ENCODE assay signal across 19 cellular contexts in genomic region chr2:168910330-168910729, GRCh38. TPM values are rescaled to one million over a fixed set of nuclear protein-coding genes. Genes with fewer than 3 reads are reported as not detected.
A peak's percentile ranks its signal among the peaks of the same experiment; 100 is the strongest.
DNase-seq lines count a peak whose midpoint lies in the region; ATAC-seq and TF ChIP-seq lines count a peak whose summit lies in the region.
"Had no signal": no experiment of that assay in that cellular context is flagged by ENCODE, and none has a peak within 500 bp of the region (broad histone marks: within the 10 kb centered on the region; RNA-seq: fewer than 3 reads in every experiment).

No MANE protein-coding gene starts in this region.

- H3K36me3 ChIP-seq in HEK293 (ENCODE audit: control insufficient read depth in 2 of 2, insufficient read depth in 1 of 2, low read length in 2 of 2) = no peaks in the 10 kb centered on the region
- H3K36me3 ChIP-seq in SK-N-MC (ENCODE audit: insufficient read depth, low read length) = no peaks in the 10 kb centered on the region

- H3K9ac ChIP-seq in SK-N-MC (ENCODE audit: insufficient read length) = no peak overlapping the region

- no peaks in the 10 kb centered on the region for H3K9me3 ChIP-seq in HEK293 (ENCODE audit: control insufficient read depth, insufficient read depth, low read depth, low read length)
- H3K9me3 ChIP-seq in SK-N-MC (ENCODE audit: low read depth, low read length) = no peaks in the 10 kb centered on the region

- H3K27ac ChIP-seq in HEK293 (ENCODE audit: extremely low read depth, low read depth, low read length) = no peak overlapping the region
- no peak overlapping the region for H3K27ac ChIP-seq in SK-N-MC

- H3K4me1 ChIP-seq in HEK293 (ENCODE audit: control insufficient read depth, insufficient read depth, low read length) = no peaks in the 10 kb centered on the region

- no peak for TF ChIP-seq CTCF in HEK293 (tag by site-specific recombination; IDR thresholded peaks at IDR 0.05)
- TF ChIP-seq CTCF in progenitor cell of endocrine pancreas (IDR thresholded peaks at IDR 0.05; ENCODE audit: unreplicated experiment) = no peak

- no peak overlapping the region for H3K27ac Mint-ChIP-seq in progenitor cell of endocrine pancreas
- H3K27ac Mint-ChIP-seq: CD14-positive monocyte had no signal

- CTCF ChIA-PET in HEK293 (lab: Yijun Ruan, JAX) = interaction anchor here (0.9 to 2.3 kb wide), 2 partner anchors 11 to 136 kb away, joined by 3 to 6 read pairs; no protein-coding TSS in a partner anchor

- no peak overlapping the region for H3K4me3 ChIP-seq in HEK293 (ENCODE audit: low read depth, low read length)
- no peak overlapping the region for H3K4me3 ChIP-seq in SK-N-MC

- DNase-seq in NCI-H2171 treated with DMSO at 0.1 percent for 48 hours (lab: John Stamatoyannopoulos, UW) (peak; percentile 95), SK-N-MC (ENCODE audit: low read depth, low spot score) (peak; percentile 83), retina (peak; percentile 21), HuH-7.5 (ENCODE audit: low spot score) (no peak), progenitor cell of endocrine pancreas (ENCODE audit: low spot score, unreplicated experiment) (no peak)
- DNase-seq: AML-193, GDM1, KBM-7, NCI-H1105 treated with DMSO at 0.1 percent for 48 hours, NCI-H187 treated with DMSO at 0.1 percent for 48 hours, NCI-H510A treated with DMSO at 0.1 percent for 48 hours, SW 1271, T-helper 2 cell had no signal

- no peak for ATAC-seq in GM21515 (IDR thresholded peaks at IDR 0.05; ENCODE audit: unreplicated experiment)
- ATAC-seq: Right ventricle myocardium inferior had no signal

- peaks cover 54% of the 10 kb centered on the region for H3K27me3 Mint-ChIP-seq in progenitor cell of endocrine pancreas

- H3K4me1 Mint-ChIP-seq in progenitor cell of endocrine pancreas (ENCODE audit: low read depth) = peaks cover 3% of the 10 kb centered on the region

- no peaks in the 10 kb centered on the region for H3K9me3 Mint-ChIP-seq in progenitor cell of endocrine pancreas (ENCODE audit: low read depth)

- POLR2A ChIA-PET in HEK293 (lab: Yijun Ruan, JAX) = interaction anchor here (1.1 kb wide), 1 partner anchor 20 kb away, joined by 3 read pairs; the partner anchor contains the start of gene SPC25

- H3K36me3 Mint-ChIP-seq in progenitor cell of endocrine pancreas (ENCODE audit: insufficient read depth) = no peaks in the 10 kb centered on the region
- H3K36me3 Mint-ChIP-seq: CD14-positive monocyte had no signal

- H3K4me3 Mint-ChIP-seq in progenitor cell of endocrine pancreas (ENCODE audit: low read depth) = no peak overlapping the region
- H3K4me3 Mint-ChIP-seq: CD14-positive monocyte had no signal

TF ChIP-seq in HEK293, 187 proteins besides CTCF, POLR2A, EP300 and RAD21:
- TF ChIP-seq ZNF658 (tag by site-specific recombination; IDR thresholded peaks at IDR 0.05) (no peak), MEIS1 (CRISPR knock-in tag; IDR thresholded peaks at IDR 0.05; ENCODE audit: borderline replicate concordance) (no peak), GLIS1 (tag by site-specific recombination; IDR thresholded peaks at IDR 0.05) (0 out of 2 replicates have a peak, but pooled peaks have one; percentile 9), ZNF530 (tag by site-specific recombination; IDR thresholded peaks at IDR 0.05; ENCODE audit: low read depth) (no peak), ZIC2 (tag by site-specific recombination; IDR thresholded peaks at IDR 0.05) (peak; percentile 96), ZNF19 (tag by site-specific recombination; IDR thresholded peaks at IDR 0.05; ENCODE audit: low read depth) (no peak), ZNF214 (tag by site-specific recombination; IDR thresholded peaks at IDR 0.05; ENCODE audit: borderline replicate concordance) (no peak), ZNF623 (tag by site-specific recombination; IDR thresholded peaks at IDR 0.05) (no peak), FEZF1 (tag by site-specific recombination; IDR thresholded peaks at IDR 0.05) (0 out of 2 replicates have a peak, but pooled peaks have one; percentile 25), ZNF2 (tag by site-specific recombination; IDR thresholded peaks at IDR 0.05) (no peak)

RNA-seq across cellular contexts. Expression of gene G6PC2, which starts 9.2 kb away (rescaled TPM):
- not detected in 2 replicates for total RNA-seq in progenitor cell of endocrine pancreas
- total RNA-seq: OCI-LY7, Right ventricle myocardium inferior, SK-MEL-5 had no signal

RNA-seq across cellular contexts. Expression of gene SPC25, which starts 20.1 kb away (rescaled TPM):
- 14.5 and 15.8 TPM in 2 replicates for total RNA-seq in progenitor cell of endocrine pancreas

Comparison
In these comparisons a context has a peak if more than half of its experiments do, and no peak if none do; other contexts are left out.
1. DNase-seq: peak in NCI-H2171 treated with DMSO at 0.1 percent for 48 hours (single experiment), SK-N-MC (single experiment) and retina (single experiment); none in HuH-7.5 (single experiment) and progenitor cell of endocrine pancreas (single experiment).